In genomic region chr2:85913854-85914524, GRCh38 we compare ENCODE assay signal across 1 cellular context.
TF ChIP-seq lines count a peak whose summit lies in the region.

No MANE protein-coding gene starts in this region.

TF ChIP-seq in K562, 482 proteins besides CTCF, POLR2A, EP300 and RAD21 (continues in another document):
- TF ChIP-seq ZNF592 (IDR thresholded peaks at IDR 0.05) (0 out of 2 replicates have a peak, but pooled peaks have one; percentile 50), ZNF384 (IDR thresholded peaks at IDR 0.05; ENCODE audit: low read depth, low read length) (no peak), ZNF280A (IDR thresholded peaks at IDR 0.05; ENCODE audit: low read depth, partially characterized antibody) (no peak), CUX1 (CRISPR knock-in tag; IDR thresholded peaks at IDR 0.05) (no peak), LARP7 (IDR thresholded peaks at IDR 0.05) (no peak), ZNF311 (CRISPR knock-in tag; IDR thresholded peaks at IDR 0.05) (no peak), ZNF143 (CRISPR knock-in tag; IDR thresholded peaks at IDR 0.05) (no peak), TFE3 (CRISPR knock-in tag; IDR thresholded peaks at IDR 0.05) (no peak), HIVEP1 (CRISPR knock-in tag; IDR thresholded peaks at IDR 0.05) (no peak), CXXC5 (CRISPR knock-in tag; IDR thresholded peaks at IDR 0.05) (no peak), RBFOX2 (IDR thresholded peaks at IDR 0.05; ENCODE audit: low read depth, low read length) (no peak), KDM5B (IDR thresholded peaks at IDR 0.05; ENCODE audit: insufficient replicate concordance, low read depth, low read length) (no peak), ZNF511 (CRISPR knock-in tag; IDR thresholded peaks at IDR 0.05) (no peak), RBM17 (IDR thresholded peaks at IDR 0.05; ENCODE audit: borderline replicate concordance, low read depth, low read length) (no peak), NR1H2 (CRISPR knock-in tag; IDR thresholded peaks at IDR 0.05) (no peak), HNRNPH1 (optimal IDR thresholded peaks at IDR 0.05; ENCODE audit: low read depth, low read length) (no peak), POLR2H (tag; IDR thresholded peaks at IDR 0.05; ENCODE audit: low read depth) (no peak), BRF1 (IDR thresholded peaks at IDR 0.05; ENCODE audit: borderline replicate concordance, extremely low read depth, insufficient read length) (no peak), SAFB (IDR thresholded peaks at IDR 0.05; ENCODE audit: borderline replicate concordance, low read depth, low read length) (no peak), GTF2A2 (tag; IDR thresholded peaks at IDR 0.05) (no peak), ZNF644 (tag; IDR thresholded peaks at IDR 0.05; ENCODE audit: low read depth) (no peak), TAF15 (IDR thresholded peaks at IDR 0.05; ENCODE audit: low read depth, low read length) (no peak), E2F1 (CRISPR knock-in tag; IDR thresholded peaks at IDR 0.05) (no peak), CCNT2 (IDR thresholded peaks at IDR 0.05; ENCODE audit: borderline replicate concordance, extremely low read depth, insufficient read length, low read depth, low read length) (no peak), ARID1B (IDR thresholded peaks at IDR 0.05) (no peak), ATF3 (IDR thresholded peaks at IDR 0.05) (peak; percentile 40), ATF3 (CRISPR knock-in tag; conservative IDR thresholded peaks at IDR 0.05) (no peak), PRMT5 (CRISPR knock-in tag; IDR thresholded peaks at IDR 0.05) (no peak), NR2C2 (CRISPR knock-in tag; IDR thresholded peaks at IDR 0.05) (no peak), NR2C2 (tag; IDR thresholded peaks at IDR 0.05) (peak; percentile 29; the same call in 1 of the 2 replicates), THRB (CRISPR knock-in tag; conservative IDR thresholded peaks at IDR 0.05) (no peak), GMEB1 (CRISPR knock-in tag; IDR thresholded peaks at IDR 0.05) (no peak), KAT7 (CRISPR knock-in tag; IDR thresholded peaks at IDR 0.05; ENCODE audit: borderline replicate concordance) (no peak), CBX8 (IDR thresholded peaks at IDR 0.05; ENCODE audit: borderline replicate concordance, extremely low read depth, low read depth, low read length, poor library complexity, severe bottlenecking) (no peak), TSC22D4 (tag; IDR thresholded peaks at IDR 0.05) (no peak), STAT6 (CRISPR knock-in tag; IDR thresholded peaks at IDR 0.05) (no peak), ZNF263 (CRISPR knock-in tag; IDR thresholded peaks at IDR 0.05; ENCODE audit: borderline replicate concordance) (no peak), C11orf30 (IDR thresholded peaks at IDR 0.05; ENCODE audit: low read depth) (peak; percentile 53), FOSL1 (tag; conservative IDR thresholded peaks at IDR 0.05) (no peak; the same call in 1 of the 2 replicates), ZNF354B (CRISPR knock-in tag; IDR thresholded peaks at IDR 0.05) (no peak)
